In the genomic region with DNA sequence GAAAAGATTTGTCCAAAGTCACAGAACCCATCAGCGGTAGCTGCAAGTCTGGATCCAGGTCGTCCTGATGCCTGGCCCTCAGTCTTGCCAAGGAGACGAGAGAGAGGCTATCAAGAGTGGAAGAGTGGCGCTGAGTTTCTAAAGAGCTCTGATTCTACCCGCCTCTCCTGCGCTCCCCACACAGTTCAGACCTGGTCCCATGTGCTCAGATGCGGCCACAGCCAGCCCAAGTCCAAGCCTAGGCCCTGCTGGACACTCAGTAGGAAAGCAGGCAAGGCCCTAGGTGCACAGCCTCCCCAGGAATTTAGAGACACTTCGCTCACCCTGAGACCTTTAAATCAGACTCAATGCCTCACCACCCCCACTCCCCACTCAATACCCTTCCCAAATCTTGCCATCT, we compare ENCODE assay signal across 1 cellular context.
TF ChIP-seq lines count a peak whose summit lies in the region.

No MANE protein-coding gene starts in this region.

TF ChIP-seq in endothelial cell of umbilical vein, 7 proteins besides CTCF, POLR2A, EP300 and RAD21 (continued from another document):
- no peak for TF ChIP-seq FOS (IDR thresholded peaks at IDR 0.05; ENCODE audit: borderline replicate concordance, insufficient read depth, low read length)
- TF ChIP-seq MAX (IDR thresholded peaks at IDR 0.05; ENCODE audit: insufficient read depth, insufficient read length) = no peak
- TF ChIP-seq GATA2 (IDR thresholded peaks at IDR 0.05; ENCODE audit: insufficient read depth, insufficient read length, low read depth, low read length) = no peak
- no peak for TF ChIP-seq JUN (IDR thresholded peaks at IDR 0.05; ENCODE audit: borderline replicate concordance, insufficient read depth, insufficient read length, low read depth)
- TF ChIP-seq MYC (IDR thresholded peaks at IDR 0.05; ENCODE audit: low read depth, low read length) = no peak
- TF ChIP-seq EZH2 (IDR thresholded peaks at IDR 0.05; ENCODE audit: borderline replicate concordance, low read depth, low read length, severe bottlenecking) = no peak
TF ChIP-seq in endothelial cell of umbilical vein: peak in this region for 0.
